8 cellular contexts compared by ENCODE assay signal in the genomic region with DNA sequence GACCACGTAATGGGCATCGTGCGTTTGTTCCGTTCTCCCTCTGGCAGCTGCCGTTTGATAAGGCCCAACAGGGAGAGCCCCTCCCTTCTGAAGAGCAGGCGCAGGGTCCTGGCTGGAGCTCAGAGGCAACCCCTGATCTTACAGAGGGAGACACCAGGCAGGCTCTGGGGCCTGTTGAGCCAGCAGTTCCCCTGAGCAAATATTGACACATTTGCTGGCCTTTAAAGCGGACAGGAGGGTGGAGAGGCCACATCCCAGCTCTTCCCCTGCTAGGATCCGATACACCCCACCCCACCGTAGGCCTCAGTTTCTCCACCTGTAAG. TPM values are rescaled to one million over a fixed set of nuclear protein-coding genes. Genes with fewer than 3 reads are reported as not detected.
DNase-seq lines count a peak whose midpoint lies in the region; ATAC-seq and TF ChIP-seq lines count a peak whose summit lies in the region.

No MANE protein-coding gene starts in this region.

- 62% methylated on average over 3 of the region's 9 CpGs for WGBS in esophagus muscularis mucosa

- no TSS peak for BruUV-seq in PC-9 (replicated peaks; lab: Mats Ljungman, UMichigan)

- peaks cover 41% of the 10 kb centered on the region for H3K4me1 ChIP-seq in PC-9 (replicated peaks; ENCODE audit: insufficient read depth)
- peaks cover 40 to 44% (median 41%) of the 10 kb centered on the region in 4 donors for H3K4me1 ChIP-seq in esophagus muscularis mucosa

- H3K36me3 Mint-ChIP-seq in stimulated activated memory B cell treated with anti-CD40 and anti-IgM and Interleukin-4, amounts not matched to agents 10 μg/mL and 1 μg/mL and 100 μg/mL, for 72 hours = no peaks in the 10 kb centered on the region

- intact Hi-C loops in PC-9 (cut with micrococcal nuclease; ENCODE audit: unreplicated experiment) = loop anchor here (1.0 to 10.0 kb wide), 9 partner anchors 42 to 867 kb away; no protein-coding TSS in a partner anchor
- intact Hi-C loops in esophagus muscularis mucosa (cut with DNase I) = loop anchor here (10.0 kb wide), 1 partner anchor 125 kb away; no protein-coding TSS in a partner anchor

- peaks cover 20% of the 10 kb centered on the region; the same call in 1 of the 2 replicates for H3K79me2 ChIP-seq in PC-9 (ENCODE audit: low read depth)

- no peak for TF ChIP-seq POLR2A in esophagus muscularis mucosa (IDR thresholded peaks at IDR 0.05; ENCODE audit: low read depth)

- POLR2A ChIA-PET in PC-9 (lab: Charles Lee; ENCODE audit: unreplicated experiment) = interaction anchor here (0.6 to 1.3 kb wide), 5 partner anchors 29 to 424 kb away, joined by 3 to 21 read pairs (median 5); partner anchors contain the start of genes IFT27 and RAC2

- H3K27ac Mint-ChIP-seq in stimulated activated memory B cell treated with anti-CD40 and anti-IgM and Interleukin-4, amounts not matched to agents 10 μg/mL and 1 μg/mL and 100 μg/mL, for 72 hours = peak overlapping the region; percentile 89

- H3K9me3 ChIP-seq in PC-9 (ENCODE audit: insufficient read depth, low read depth) (no peaks in the 10 kb centered on the region), esophagus muscularis mucosa (no peaks in the 10 kb centered on the region)

- no peaks in the 10 kb centered on the region for H3K9me3 Mint-ChIP-seq in stimulated activated memory B cell treated with anti-CD40 and anti-IgM and Interleukin-4, amounts not matched to agents 10 μg/mL and 1 μg/mL and 100 μg/mL, for 72 hours

- peak; percentile 0 for ATAC-seq in stimulated activated memory B cell treated with anti-CD40 and anti-IgM and Interleukin-4, amounts not matched to agents 10 μg/mL and 1 μg/mL and 100 μg/mL, for 72 hours
- ATAC-seq in HG02678 (IDR thresholded peaks at IDR 0.05; ENCODE audit: unreplicated experiment) = no peak

- H3K27me3 Mint-ChIP-seq in stimulated activated memory B cell treated with anti-CD40 and anti-IgM and Interleukin-4, amounts not matched to agents 10 μg/mL and 1 μg/mL and 100 μg/mL, for 72 hours = no peaks in the 10 kb centered on the region

- no peaks in the 10 kb centered on the region for H3K9me2 ChIP-seq in PC-9 (ENCODE audit: insufficient read depth)

- H3K4me2 ChIP-seq in PC-9 = peak overlapping the region; percentile 96

- H3K4me3 ChIP-seq in PC-9 (peak overlapping the region; percentile 57), esophagus muscularis mucosa (peak overlapping the region; percentile 74 to 82 (median 76))

- peak; percentile 73 for DNase-seq in NCI-H1092 (lab: John Stamatoyannopoulos, UW)
- DNase-seq in NCI-H1092 treated with DMSO at 0.1 percent for 48 hours (lab: John Stamatoyannopoulos, UW) = no peak
- peak in 1 of 2 experiments; percentile 55 for DNase-seq in PC-9
- DNase-seq in esophagus muscularis mucosa (ENCODE audit: extremely low spot score) = no peak
- no peak for DNase-seq in stimulated activated CD4-positive, alpha-beta T cell treated with anti-CD3 and anti-CD28 coated beads, Interleukin-4, amount 100 ng/mL, for 1 hour
- DNase-seq in RPMI8226 = no peak

- H3K4me3 Mint-ChIP-seq in stimulated activated memory B cell treated with anti-CD40 and anti-IgM and Interleukin-4, amounts not matched to agents 10 μg/mL and 1 μg/mL and 100 μg/mL, for 72 hours = peak overlapping the region; percentile 90

- no peaks in the 10 kb centered on the region for H3K27me3 ChIP-seq in PC-9 (ENCODE audit: insufficient read depth, low read depth)
- no peaks in the 10 kb centered on the region for H3K27me3 ChIP-seq in esophagus muscularis mucosa

- H3F3A ChIP-seq in PC-9 (ENCODE audit: insufficient read depth, low read depth) = peaks cover 30% of the 10 kb centered on the region

- TF ChIP-seq EP300 in esophagus muscularis mucosa (IDR thresholded peaks at IDR 0.05) = no peak

- H3K27ac ChIP-seq in PC-9 (peak overlapping the region; percentile 35; the same call in 1 of the 2 replicates), esophagus muscularis mucosa (replicated peaks in 1 of 4) (peak overlapping the region; percentile 97 to 98 (median 97))

- H3K36me3 ChIP-seq in PC-9 (ENCODE audit: low read depth) (no peaks in the 10 kb centered on the region), esophagus muscularis mucosa (no peaks in the 10 kb centered on the region)

- H3K4me1 Mint-ChIP-seq in stimulated activated memory B cell treated with anti-CD40 and anti-IgM and Interleukin-4, amounts not matched to agents 10 μg/mL and 1 μg/mL and 100 μg/mL, for 72 hours = peaks cover 28% of the 10 kb centered on the region

- TF ChIP-seq CTCF in PC-9 (conservative IDR thresholded peaks at IDR 0.05) (peak; percentile 49; the same call in 1 of the 2 replicates), esophagus muscularis mucosa (IDR thresholded peaks at IDR 0.05) (no peak)

- no peaks in the 10 kb centered on the region for H4K20me1 ChIP-seq in PC-9 (ENCODE audit: insufficient read depth)

- peak overlapping the region; percentile 94 for H2AFZ ChIP-seq in PC-9

- CTCF ChIA-PET in PC-9 (lab: Charles Lee) = interaction anchor here (0.6 to 1.4 kb wide), 16 partner anchors 13 to 653 kb away, joined by 3 to 13 read pairs (median 5); no protein-coding TSS in a partner anchor

RNA-seq across cellular contexts. Expression of gene C1QTNF6, which starts 11.8 kb away (rescaled TPM):
- 72.2 and 85.9 TPM in 2 replicates for total RNA-seq in PC-9 (2021)
- 1 to 10 TPM in 3 of 4 donors, under 1 TPM in 1; 0.83 to 2.9 (median 1.3) TPM for total RNA-seq in esophagus muscularis mucosa

RNA-seq across cellular contexts. Expression of gene SSTR3, which starts 12.5 kb away (rescaled TPM):
- not detected in 2 replicates for total RNA-seq in PC-9 (2021)
- not detected for total RNA-seq in esophagus muscularis mucosa

RNA-seq across cellular contexts. Expression of gene RAC2, which starts 44.3 kb away (rescaled TPM):
- 79.9 and 90.5 TPM in 2 replicates for total RNA-seq in PC-9 (2021)
- total RNA-seq in esophagus muscularis mucosa = 10 to 100 TPM in 1 of 4 donors, 1 to 10 TPM in 3; 4.1 to 21.9 (median 7.2) TPM

RNA-seq across cellular contexts. Expression of gene IL2RB, which starts 50.1 kb away (rescaled TPM):
- total RNA-seq in PC-9 (2021) (0.46 and 1.0 TPM in 2 replicates), esophagus muscularis mucosa (1 to 10 TPM in 2 of 4 donors, under 1 TPM in 2; 0.19 to 2.9 (median 1.5) TPM)

Comparison
In these comparisons a context has a peak if more than half of its experiments do, and no peak if none do; other contexts are left out.
1. RNA of gene C1QTNF6, which starts 11.8 kb away (total RNA-seq): 72.2 to 85.9 TPM in PC-9; 0.83 to 2.9 TPM in esophagus muscularis mucosa; every median in the first group is over 10 times any median in the second.